Comparison of ENCODE assay signal across 29 cellular contexts in genomic region chr1:96713649-96714048, GRCh38.
"Had no signal": no experiment of that assay in that cellular context is flagged by ENCODE, and none has a peak within 500 bp of the region (broad histone marks: within the 10 kb centered on the region; RNA-seq: fewer than 3 reads in every experiment).

No MANE protein-coding gene starts in this region.

- H3K4me3 Mint-ChIP-seq: dendritic cell treated with granulocyte-macrophage colony-stimulating factor and Interleukin-4, amounts not matched to agents 40 ng/mL and 50 ng/mL, for 4 days; effector memory CD8-positive, alpha-beta T cell; endodermal cell had no signal

- DNase-seq: colonic mucosa; cortex of kidney; dermis blood vessel endothelial cell; dorsolateral prefrontal cortex; effector CD4-positive, alpha-beta T cell; effector CD8-positive, alpha-beta T cell; effector memory CD4-positive, alpha-beta T cell; effector memory CD8-positive, alpha-beta T cell; endodermal cell; erythroblast; esophagus squamous epithelium; foreskin fibroblast; foreskin keratinocyte; foreskin melanocyte; gastrocnemius medialis; glutamatergic neuron; head of caudate nucleus; heart left ventricle; heart right ventricle had no signal

- H3K36me3 ChIP-seq: colonic mucosa, esophagus muscularis mucosa, esophagus squamous epithelium, gastrocnemius medialis, gastroesophageal sphincter, heart left ventricle, heart right ventricle had no signal

- H3K4me1 ChIP-seq: colonic mucosa, esophagus muscularis mucosa, foreskin keratinocyte, gastrocnemius medialis, gastroesophageal sphincter, heart left ventricle had no signal

- H3K27ac Mint-ChIP-seq: dendritic cell treated with granulocyte-macrophage colony-stimulating factor and Interleukin-4, amounts not matched to agents 40 ng/mL and 50 ng/mL, for 4 days; effector memory CD8-positive, alpha-beta T cell; endodermal cell had no signal

- FAIRE-seq: colon, endometrium, endothelial cell of umbilical vein, frontal cortex had no signal

- H3K9me3 Mint-ChIP-seq: dendritic cell treated with granulocyte-macrophage colony-stimulating factor and Interleukin-4, amounts not matched to agents 40 ng/mL and 50 ng/mL, for 4 days; effector memory CD8-positive, alpha-beta T cell had no signal

- ATAC-seq: effector memory CD8-positive, alpha-beta T cell; esophagus mucosa; foreskin keratinocyte; gastrocnemius medialis; gastroesophageal sphincter; heart left ventricle; heart right ventricle had no signal

- H3K4me3 ChIP-seq: colonic mucosa, coronary artery, dorsolateral prefrontal cortex, esophagus muscularis mucosa, esophagus squamous epithelium, gastrocnemius medialis, gastroesophageal sphincter, heart left ventricle, heart right ventricle had no signal

- H3K27me3 Mint-ChIP-seq: dendritic cell treated with granulocyte-macrophage colony-stimulating factor and Interleukin-4, amounts not matched to agents 40 ng/mL and 50 ng/mL, for 4 days had no signal

- H3K27me3 ChIP-seq: colonic mucosa, dorsolateral prefrontal cortex, esophagus muscularis mucosa, esophagus squamous epithelium, foreskin keratinocyte, gastrocnemius medialis, gastroesophageal sphincter, heart left ventricle, heart right ventricle had no signal

- H3K27ac ChIP-seq: colonic mucosa, coronary artery, dorsolateral prefrontal cortex, epithelial cell of prostate, esophagus muscularis mucosa, esophagus squamous epithelium, foreskin keratinocyte, gastrocnemius medialis, gastroesophageal sphincter, heart left ventricle, heart right ventricle had no signal

- H3K9me3 ChIP-seq: colonic mucosa, esophagus muscularis mucosa, esophagus squamous epithelium, gastrocnemius medialis, gastroesophageal sphincter, heart left ventricle, heart right ventricle had no signal
